ENCODE assay signal across 23 cellular contexts in the genomic region with DNA sequence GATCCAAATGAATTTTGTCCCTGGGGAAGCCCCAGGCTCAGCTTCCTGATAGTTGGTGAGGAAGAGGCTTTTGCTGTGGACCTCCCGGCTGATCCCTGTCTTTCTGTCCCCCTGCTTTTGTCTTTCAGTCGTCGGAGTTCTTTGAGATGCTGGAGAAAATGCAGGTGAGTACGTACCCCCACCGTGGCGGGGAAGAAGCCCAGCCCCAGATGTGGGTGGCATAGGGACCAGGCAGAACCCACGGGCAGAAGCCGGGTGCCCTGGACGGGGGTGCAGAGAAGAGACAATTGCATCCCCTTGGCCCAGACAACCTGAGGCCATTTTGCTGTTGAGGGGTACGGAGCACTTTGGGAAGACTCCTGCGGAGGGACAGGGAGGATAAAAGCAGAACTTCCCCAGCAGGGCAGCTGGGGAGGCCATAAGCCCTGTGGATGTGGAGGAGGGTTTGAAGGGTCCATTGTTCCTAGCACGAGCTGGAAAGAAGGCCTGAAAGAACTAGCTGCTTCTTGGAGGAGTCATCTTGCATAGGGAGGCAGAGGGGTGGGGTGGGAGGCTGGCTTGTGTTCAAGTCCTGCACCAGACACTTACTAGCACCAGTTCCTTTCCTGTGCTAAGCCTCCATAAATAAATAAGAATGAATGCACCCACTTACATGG.
DNase-seq lines count a peak whose midpoint lies in the region; ATAC-seq and TF ChIP-seq lines count a peak whose summit lies in the region.
"Had no signal": no experiment of that assay in that cellular context is flagged by ENCODE, and none has a peak within 500 bp of the region (broad histone marks: within the 10 kb centered on the region; RNA-seq: fewer than 3 reads in every experiment).

No MANE protein-coding gene starts in this region.

- peaks cover 12% of the 10 kb centered on the region for H3K4me1 Mint-ChIP-seq in activated CD8-positive, alpha-beta memory T cell treated with anti-CD3 and anti-CD28 coated beads, Interleukin-2, amount 10 ng/mL, durations not matched to agents 7 days and 5 days
- peaks cover 35% of the 10 kb centered on the region for H3K4me1 Mint-ChIP-seq in glutamatergic neuron (ENCODE audit: low read depth, unreplicated experiment)
- peaks cover 16% of the 10 kb centered on the region for H3K4me1 Mint-ChIP-seq in activated T-cell treated with anti-CD3 and anti-CD28 coated beads, Interleukin-2, amount 50 U/mL, for 4 hours (ENCODE audit: low read depth)

- no peak for TF ChIP-seq POLR2A in heart left ventricle (IDR thresholded peaks at IDR 0.05)

- H3K9me3 ChIP-seq in RWPE2 (ENCODE audit: severe bottlenecking) (no peaks in the 10 kb centered on the region), upper lobe of right lung (no peaks in the 10 kb centered on the region), heart left ventricle (no peaks in the 10 kb centered on the region)
- H3K9me3 ChIP-seq: body of pancreas, mucosa of descending colon, right lobe of liver, testis had no signal

- TF ChIP-seq CTCF in RWPE2 (IDR thresholded peaks at IDR 0.05; ENCODE audit: poor library complexity, severe bottlenecking) (no peak), glutamatergic neuron (IDR thresholded peaks at IDR 0.05; ENCODE audit: partially characterized antibody, unreplicated experiment) (no peak), upper lobe of right lung (IDR thresholded peaks at IDR 0.05) (no peak), heart left ventricle (IDR thresholded peaks at IDR 0.05) (no peak)

- H3K9me3 Mint-ChIP-seq in activated CD8-positive, alpha-beta memory T cell treated with anti-CD3 and anti-CD28 coated beads, Interleukin-2, amount 10 ng/mL, durations not matched to agents 7 days and 5 days (ENCODE audit: low read depth), result no peaks in the 10 kb centered on the region
- H3K9me3 Mint-ChIP-seq in glutamatergic neuron (ENCODE audit: unreplicated experiment), result peaks cover 3% of the 10 kb centered on the region
- no peaks in the 10 kb centered on the region for H3K9me3 Mint-ChIP-seq in activated T-cell treated with anti-CD3 and anti-CD28 coated beads, Interleukin-2, amount 50 U/mL, for 4 hours
- H3K9me3 Mint-ChIP-seq: CD4-positive, alpha-beta memory T cell had no signal

- H3K4me3 Mint-ChIP-seq in activated CD8-positive, alpha-beta memory T cell treated with anti-CD3 and anti-CD28 coated beads, Interleukin-2, amount 10 ng/mL, durations not matched to agents 7 days and 5 days, result no peak overlapping the region
- peak overlapping the region; percentile 49 for H3K4me3 Mint-ChIP-seq in glutamatergic neuron (ENCODE audit: unreplicated experiment)
- no peak overlapping the region for H3K4me3 Mint-ChIP-seq in activated T-cell treated with anti-CD3 and anti-CD28 coated beads, Interleukin-2, amount 50 U/mL, for 4 hours
- H3K4me3 Mint-ChIP-seq: CD4-positive, alpha-beta memory T cell had no signal

- no peak overlapping the region for H3K27ac Mint-ChIP-seq in activated CD8-positive, alpha-beta memory T cell treated with anti-CD3 and anti-CD28 coated beads, Interleukin-2, amount 10 ng/mL, durations not matched to agents 7 days and 5 days
- peak overlapping the region; percentile 52 for H3K27ac Mint-ChIP-seq in glutamatergic neuron (ENCODE audit: unreplicated experiment)

- H3K36me3 ChIP-seq in RWPE2 (ENCODE audit: low read depth) (peaks cover 5% of the 10 kb centered on the region; the same call in 1 of the 2 replicates), upper lobe of right lung (no peaks in the 10 kb centered on the region), heart left ventricle (no peaks in the 10 kb centered on the region)
- H3K36me3 ChIP-seq: right lobe of liver had no signal

- no peaks in the 10 kb centered on the region for H3K36me3 Mint-ChIP-seq in activated CD8-positive, alpha-beta memory T cell treated with anti-CD3 and anti-CD28 coated beads, Interleukin-2, amount 10 ng/mL, durations not matched to agents 7 days and 5 days
- H3K36me3 Mint-ChIP-seq in glutamatergic neuron (ENCODE audit: unreplicated experiment), result no peaks in the 10 kb centered on the region
- peaks cover 4% of the 10 kb centered on the region for H3K36me3 Mint-ChIP-seq in activated T-cell treated with anti-CD3 and anti-CD28 coated beads, Interleukin-2, amount 50 U/mL, for 4 hours (ENCODE audit: insufficient read depth)

- H3K4me1 ChIP-seq in RWPE2 (ENCODE audit: insufficient read depth, poor library complexity, severe bottlenecking), result peaks cover 44% of the 10 kb centered on the region
- H3K4me1 ChIP-seq in upper lobe of right lung, result no peaks in the 10 kb centered on the region
- H3K4me1 ChIP-seq in heart left ventricle, result peaks cover 0 to 17% (median 0%) of the 10 kb centered on the region in 12 donors
- H3K4me1 ChIP-seq: right lobe of liver had no signal

- H3K4me3 ChIP-seq in RWPE2 (ENCODE audit: severe bottlenecking), result no peak overlapping the region
- no peak overlapping the region for H3K4me3 ChIP-seq in upper lobe of right lung
- no peak overlapping the region for H3K4me3 ChIP-seq in heart left ventricle
- H3K4me3 ChIP-seq: body of pancreas, hepatocyte, K562, mucosa of descending colon, right lobe of liver, testis had no signal

- DNase-seq in activated CD8-positive, alpha-beta memory T cell treated with anti-CD3 and anti-CD28 coated beads for 24 hours, result peak; percentile 41
- DNase-seq in activated CD8-positive, alpha-beta memory T cell treated with anti-CD3 and anti-CD28 coated beads, Interleukin-2, amount 10 ng/mL, durations not matched to agents 7 days and 5 days, result no peak
- no peak for DNase-seq in RWPE2 (ENCODE audit: low spot score)
- DNase-seq in glutamatergic neuron, result no peak
- peak; percentile 40 for DNase-seq in upper lobe of right lung
- no peak for DNase-seq in heart left ventricle
- DNase-seq in GDM1 (lab: John Stamatoyannopoulos, UW), result no peak
- no peak for DNase-seq in activated T-cell treated with anti-CD3 and anti-CD28 coated beads, Interleukin-2, amount 50 U/mL, for 4 hours
- DNase-seq: activated CD4-positive, alpha-beta T cell treated with anti-CD3 and anti-CD28 coated beads for 1 hour; activated naive CD4-positive, alpha-beta T cell treated with Interleukin-2 at 50 U/mL for 16 hours; CD4-positive, alpha-beta memory T cell; DND-41; left cardiac atrium; NCI-H1092; NCI-H2171 treated with DMSO at 0.1 percent for 48 hours; NK-92 treated with Interleukin-12 subunit alpha and Interleukin-12 subunit beta, amount 100 ng/mL, for 24 hours; SIG-M5; testis had no signal

- 88 to 92% (median 91%) methylated on average over 12 of the region's 12 CpGs for WGBS in heart left ventricle, 4 donors

- CTCF ChIA-PET in activated CD8-positive, alpha-beta memory T cell treated with anti-CD3 and anti-CD28 coated beads, Interleukin-2, amount 10 ng/mL, durations not matched to agents 7 days and 5 days (lab: Charles Lee), result no interaction called here

- H3K27ac ChIP-seq in RWPE2 (ENCODE audit: poor library complexity, severe bottlenecking) (peak overlapping the region; percentile 93), upper lobe of right lung (no peak overlapping the region), heart left ventricle (no peak overlapping the region)
- H3K27ac ChIP-seq: hepatocyte, right lobe of liver, testis had no signal

- peaks cover 8% of the 10 kb centered on the region for H3K27me3 Mint-ChIP-seq in activated CD8-positive, alpha-beta memory T cell treated with anti-CD3 and anti-CD28 coated beads, Interleukin-2, amount 10 ng/mL, durations not matched to agents 7 days and 5 days
- H3K27me3 Mint-ChIP-seq in glutamatergic neuron (ENCODE audit: unreplicated experiment), result peaks cover 11% of the 10 kb centered on the region
- no peaks in the 10 kb centered on the region for H3K27me3 Mint-ChIP-seq in activated T-cell treated with anti-CD3 and anti-CD28 coated beads, Interleukin-2, amount 50 U/mL, for 4 hours (ENCODE audit: low read depth)
- H3K27me3 Mint-ChIP-seq: CD4-positive, alpha-beta memory T cell had no signal

- ATAC-seq in activated CD8-positive, alpha-beta memory T cell treated with anti-CD3 and anti-CD28 coated beads, Interleukin-2, amount 10 ng/mL, durations not matched to agents 7 days and 5 days, result no peak
- ATAC-seq in RWPE2 (ENCODE audit: low read depth) (no peak), upper lobe of right lung (no peak), heart left ventricle (no peak)
- no peak for ATAC-seq in activated T-cell treated with anti-CD3 and anti-CD28 coated beads, Interleukin-2, amount 50 U/mL, for 4 hours
- ATAC-seq: body of pancreas, K562, left cardiac atrium, mucosa of descending colon, right lobe of liver had no signal

- intact Hi-C loops in upper lobe of right lung (cut with DNase I), result no loop called here
- intact Hi-C loops in heart left ventricle (cut with DNase I), result no loop called here

- H3K27me3 ChIP-seq in RWPE2 (ENCODE audit: insufficient read depth, poor library complexity, severe bottlenecking) (no peaks in the 10 kb centered on the region), upper lobe of right lung (no peaks in the 10 kb centered on the region), heart left ventricle (no peaks in the 10 kb centered on the region)
- H3K27me3 ChIP-seq: body of pancreas, hepatocyte, right lobe of liver, testis had no signal

Comparison
In these comparisons a context has a peak if more than half of its experiments do, and no peak if none do; other contexts are left out.
1. DNase-seq: peak in activated CD8-positive, alpha-beta memory T cell treated with anti-CD3 and anti-CD28 coated beads for 24 hours (single experiment) and upper lobe of right lung (single experiment); none in activated CD8-positive, alpha-beta memory T cell treated with anti-CD3 and anti-CD28 coated beads, Interleukin-2, amount 10 ng/mL, durations not matched to agents 7 days and 5 days (single experiment), RWPE2 (single experiment), glutamatergic neuron (single experiment), heart left ventricle (0 of 5), GDM1 (single experiment) and activated T-cell treated with anti-CD3 and anti-CD28 coated beads, Interleukin-2, amount 50 U/mL, for 4 hours (single experiment).